ENCODE assay signal across 7 cellular contexts in the genomic region with DNA sequence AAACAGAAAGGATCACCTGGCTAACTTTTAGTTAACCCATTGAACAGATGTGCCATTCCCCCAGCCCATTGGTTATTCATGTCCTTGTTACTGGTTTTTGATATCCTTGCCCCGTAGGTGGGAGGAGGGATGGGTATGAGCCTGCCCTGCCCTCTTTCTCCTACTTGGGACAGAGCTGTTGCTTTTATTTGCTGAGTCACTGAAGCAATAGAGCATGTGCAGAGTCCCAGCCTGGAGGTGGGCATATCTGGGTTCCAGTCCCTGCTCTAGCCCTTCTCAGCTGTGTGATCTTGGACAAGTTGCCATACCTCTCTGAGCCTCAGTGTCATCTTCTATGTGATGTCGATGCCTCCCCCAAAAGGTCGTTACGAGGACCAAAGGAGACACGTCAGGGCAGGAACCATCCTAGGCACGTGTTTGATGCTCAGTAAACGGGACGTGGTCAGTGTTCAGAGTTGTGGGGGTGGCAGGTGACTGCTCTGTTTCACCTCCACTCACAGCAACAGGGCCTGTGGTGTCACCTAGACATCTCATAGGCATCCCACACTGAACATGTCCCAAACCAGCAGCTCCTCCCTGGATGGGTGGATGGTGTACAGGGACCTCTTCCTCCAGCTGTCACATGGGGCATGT.
DNase-seq lines count a peak whose midpoint lies in the region; ATAC-seq, FAIRE-seq and TF ChIP-seq lines count a peak whose summit lies in the region.

No MANE protein-coding gene starts in this region.

- H3K27me3 Mint-ChIP-seq in T-helper 17 cell = no peaks in the 10 kb centered on the region
- peaks cover 4% of the 10 kb centered on the region for H3K27me3 Mint-ChIP-seq in endothelial cell (ENCODE audit: unreplicated experiment)

- no peaks in the 10 kb centered on the region for H3K9me3 Mint-ChIP-seq in endothelial cell (ENCODE audit: unreplicated experiment)

- TF ChIP-seq POLR2A in H54 (IDR thresholded peaks at IDR 0.05; ENCODE audit: low read depth, low read length) = 0 out of 2 replicates have a peak, but pooled peaks have one; percentile 5

- peak overlapping the region; percentile 32 for H3K4me3 ChIP-seq in fibroblast of mammary gland (ENCODE audit: control insufficient read depth, low read depth, low read length)

- TF ChIP-seq CTCF in fibroblast of mammary gland (conservative IDR thresholded peaks at IDR 0.05; ENCODE audit: control insufficient read depth, insufficient read depth, low read depth, low read length) (no peak), endothelial cell (IDR thresholded peaks at IDR 0.05; ENCODE audit: unreplicated experiment) (no peak)

- FAIRE-seq in H54 (lab: Jason Lieb, UNC) = peak; percentile 50

- H3K36me3 Mint-ChIP-seq in T-helper 17 cell (ENCODE audit: low read depth) = no peaks in the 10 kb centered on the region
- H3K36me3 Mint-ChIP-seq in endothelial cell (ENCODE audit: low read depth, unreplicated experiment) = peaks cover 7% of the 10 kb centered on the region

- DNase-seq in H54 (ENCODE audit: insufficient read length, low spot score) (peak; percentile 52), T-helper 17 cell (no peak), fibroblast of mammary gland (ENCODE audit: low read depth) (peak; percentile 62), NCI-H2107 treated with DMSO at 0.1 percent for 48 hours (lab: John Stamatoyannopoulos, UW; ENCODE audit: unreplicated experiment) (no peak), endothelial cell (ENCODE audit: low spot score) (no peak)
- DNase-seq in stimulated activated naive CD8-positive, alpha-beta T cell treated with anti-CD3 and anti-CD28 coated beads, Interleukin-15, Interleukin-2, amounts not matched to agents 100 U/mL and 50 U/mL, for 24 hours = peak; percentile 41

- peak overlapping the region; percentile 94 for H3K27ac Mint-ChIP-seq in T-helper 17 cell
- no peak overlapping the region for H3K27ac Mint-ChIP-seq in endothelial cell (ENCODE audit: unreplicated experiment)

- peak overlapping the region; percentile 87 for H3K4me3 Mint-ChIP-seq in T-helper 17 cell
- no peak overlapping the region for H3K4me3 Mint-ChIP-seq in endothelial cell (ENCODE audit: unreplicated experiment)

- H3K4me1 Mint-ChIP-seq in T-helper 17 cell (peaks cover 62% of the 10 kb centered on the region), endothelial cell (ENCODE audit: unreplicated experiment) (peaks cover 21% of the 10 kb centered on the region)

- no peaks in the 10 kb centered on the region for H3K9me3 ChIP-seq in T-helper 17 cell (ENCODE audit: control insufficient read depth, low read length, poor library complexity, severe bottlenecking)

- ATAC-seq in T-helper 17 cell (peak; percentile 3), HG03175 (IDR thresholded peaks at IDR 0.05; ENCODE audit: unreplicated experiment) (no peak)
- peak; percentile 66 for ATAC-seq in stimulated activated naive CD8-positive, alpha-beta T cell treated with anti-CD3 and anti-CD28 coated beads, Interleukin-15, Interleukin-2, amounts not matched to agents 100 U/mL and 50 U/mL, for 24 hours

Comparison
In these comparisons a context has a peak if more than half of its experiments do, and no peak if none do; other contexts are left out.
1. DNase-seq: peak in H54 (single experiment), fibroblast of mammary gland (single experiment) and stimulated activated naive CD8-positive, alpha-beta T cell treated with anti-CD3 and anti-CD28 coated beads, Interleukin-15, Interleukin-2, amounts not matched to agents 100 U/mL and 50 U/mL, for 24 hours (single experiment); none in T-helper 17 cell (0 of 3), NCI-H2107 treated with DMSO at 0.1 percent for 48 hours (single experiment) and endothelial cell (single experiment).